In genomic region chr21:28943631-28944030, GRCh38 we compare ENCODE assay signal across 22 cellular contexts. TPM values are rescaled to one million over a fixed set of nuclear protein-coding genes. Genes with fewer than 3 reads are reported as not detected.
DNase-seq lines count a peak whose midpoint lies in the region; ATAC-seq, FAIRE-seq and TF ChIP-seq lines count a peak whose summit lies in the region.
"Had no signal": no experiment of that assay in that cellular context is flagged by ENCODE, and none has a peak within 500 bp of the region (broad histone marks: within the 10 kb centered on the region; RNA-seq: fewer than 3 reads in every experiment).

No MANE protein-coding gene starts in this region.

- no peak overlapping the region for H2AFZ ChIP-seq in astrocyte (ENCODE audit: low read depth, low read length)

- H3K27ac Mint-ChIP-seq in activated T-cell treated with anti-CD3 and anti-CD28 coated beads, Interleukin-2, amount 50 U/mL, for 24 hours: peak overlapping the region; percentile 57
- no peak overlapping the region for H3K27ac Mint-ChIP-seq in astrocyte (ENCODE audit: unreplicated experiment)
- no peak overlapping the region for H3K27ac Mint-ChIP-seq in activated CD4-positive, alpha-beta T cell treated with anti-CD3 and anti-CD28 coated beads, Interleukin-2, amount 10 ng/mL, durations not matched to agents 7 days and 5 days
- H3K27ac Mint-ChIP-seq: stimulated activated naive B cell treated with anti-CD40 and anti-IgM and Interleukin-4, amounts not matched to agents 10 μg/mL and 1 μg/mL and 100 μg/mL, for 72 hours had no signal

- H3K4me3 ChIP-seq in astrocyte (ENCODE audit: insufficient read depth, low read depth, low read length): no peak overlapping the region
- H3K4me3 ChIP-seq: ascending aorta, heart right ventricle, Peyer's patch, psoas muscle, transverse colon had no signal

- H3K36me3 Mint-ChIP-seq in activated T-cell treated with anti-CD3 and anti-CD28 coated beads, Interleukin-2, amount 50 U/mL, for 24 hours (ENCODE audit: low read depth): peaks cover 86% of the 10 kb centered on the region
- H3K36me3 Mint-ChIP-seq in astrocyte (ENCODE audit: low read depth, unreplicated experiment): no peaks in the 10 kb centered on the region
- H3K36me3 Mint-ChIP-seq in activated CD4-positive, alpha-beta T cell treated with anti-CD3 and anti-CD28 coated beads, Interleukin-2, amount 10 ng/mL, durations not matched to agents 7 days and 5 days (ENCODE audit: low read depth): peaks cover 30% of the 10 kb centered on the region

- H3K27me3 ChIP-seq in astrocyte (ENCODE audit: insufficient read depth, low read length): no peaks in the 10 kb centered on the region
- H3K27me3 ChIP-seq: ascending aorta, heart right ventricle, Peyer's patch, transverse colon had no signal

- H3K4me1 ChIP-seq in astrocyte (ENCODE audit: insufficient read depth, low read length): no peaks in the 10 kb centered on the region
- H3K4me1 ChIP-seq: Peyer's patch, psoas muscle had no signal

- POLR2A ChIA-PET in activated CD4-positive, alpha-beta T cell treated with anti-CD3 and anti-CD28 coated beads, Interleukin-2, amount 10 ng/mL, durations not matched to agents 7 days and 5 days (lab: Charles Lee): no interaction called here

- no peaks in the 10 kb centered on the region for H4K20me1 ChIP-seq in astrocyte (ENCODE audit: insufficient read depth, low read length)

- H3K9me3 ChIP-seq in astrocyte (ENCODE audit: insufficient read depth, low read depth, low read length): no peaks in the 10 kb centered on the region
- H3K9me3 ChIP-seq: ascending aorta, heart right ventricle, Peyer's patch, psoas muscle, transverse colon had no signal

- H3K4me1 Mint-ChIP-seq in activated T-cell treated with anti-CD3 and anti-CD28 coated beads, Interleukin-2, amount 50 U/mL, for 24 hours (ENCODE audit: low read depth): peaks cover 1% of the 10 kb centered on the region
- H3K4me1 Mint-ChIP-seq in astrocyte (ENCODE audit: low read depth, unreplicated experiment): no peaks in the 10 kb centered on the region
- peaks cover 4% of the 10 kb centered on the region for H3K4me1 Mint-ChIP-seq in activated CD4-positive, alpha-beta T cell treated with anti-CD3 and anti-CD28 coated beads, Interleukin-2, amount 10 ng/mL, durations not matched to agents 7 days and 5 days
- H3K4me1 Mint-ChIP-seq: stimulated activated naive B cell treated with anti-CD40 and anti-IgM and Interleukin-4, amounts not matched to agents 10 μg/mL and 1 μg/mL and 100 μg/mL, for 72 hours had no signal

- TF ChIP-seq CTCF in astrocyte (IDR thresholded peaks at IDR 0.05; ENCODE audit: insufficient read depth, low read depth, low read length): no peak

- no peak overlapping the region for H3K9ac ChIP-seq in astrocyte (ENCODE audit: low read length)

- H3K27ac ChIP-seq in astrocyte (ENCODE audit: low read depth, low read length) (no peak overlapping the region), temporal lobe (ENCODE audit: low read depth, low read length) (peak overlapping the region; percentile 77)
- H3K27ac ChIP-seq: C4-2B, heart right ventricle, Peyer's patch, psoas muscle, transverse colon, VCaP had no signal

- no peaks in the 10 kb centered on the region for H3K79me2 ChIP-seq in astrocyte (ENCODE audit: insufficient read depth, low read length)

- FAIRE-seq in astrocyte (lab: Jason Lieb, UNC): peak; percentile 78

- H3K9me3 Mint-ChIP-seq in activated T-cell treated with anti-CD3 and anti-CD28 coated beads, Interleukin-2, amount 50 U/mL, for 24 hours: no peaks in the 10 kb centered on the region
- no peaks in the 10 kb centered on the region for H3K9me3 Mint-ChIP-seq in astrocyte (ENCODE audit: unreplicated experiment)
- H3K9me3 Mint-ChIP-seq in activated CD4-positive, alpha-beta T cell treated with anti-CD3 and anti-CD28 coated beads, Interleukin-2, amount 10 ng/mL, durations not matched to agents 7 days and 5 days: no peaks in the 10 kb centered on the region
- H3K9me3 Mint-ChIP-seq: naive thymus-derived CD8-positive, alpha-beta T cell; stimulated activated naive B cell treated with anti-CD40 and anti-IgM and Interleukin-4, amounts not matched to agents 10 μg/mL and 1 μg/mL and 100 μg/mL, for 72 hours had no signal

- H3K27me3 Mint-ChIP-seq in activated T-cell treated with anti-CD3 and anti-CD28 coated beads, Interleukin-2, amount 50 U/mL, for 24 hours: no peaks in the 10 kb centered on the region
- no peaks in the 10 kb centered on the region for H3K27me3 Mint-ChIP-seq in astrocyte (ENCODE audit: low read depth, unreplicated experiment)
- H3K27me3 Mint-ChIP-seq in activated CD4-positive, alpha-beta T cell treated with anti-CD3 and anti-CD28 coated beads, Interleukin-2, amount 10 ng/mL, durations not matched to agents 7 days and 5 days: no peaks in the 10 kb centered on the region
- H3K27me3 Mint-ChIP-seq: naive thymus-derived CD8-positive, alpha-beta T cell; stimulated activated naive B cell treated with anti-CD40 and anti-IgM and Interleukin-4, amounts not matched to agents 10 μg/mL and 1 μg/mL and 100 μg/mL, for 72 hours had no signal

- no peak for DNase-seq in activated T-cell treated with anti-CD3 and anti-CD28 coated beads, Interleukin-2, amount 50 U/mL, for 24 hours
- DNase-seq in activated T-cell treated with anti-CD3 and anti-CD28 coated beads for 4 hours: no peak
- peak; percentile 2 for DNase-seq in astrocyte (ENCODE audit: low read depth)
- DNase-seq in glomerular visceral epithelial cell (ENCODE audit: extremely low spot score): peak; percentile 7
- no peak for DNase-seq in activated naive CD4-positive, alpha-beta T cell treated with Interleukin-2 at 50 U/mL for 16 hours
- no peak for DNase-seq in activated CD4-positive, alpha-beta T cell treated with anti-CD3 and anti-CD28 coated beads, Interleukin-2, amount 10 ng/mL, durations not matched to agents 7 days and 5 days
- DNase-seq: activated effector memory CD4-positive, alpha-beta T cell treated with anti-CD3 and anti-CD28 coated beads, Interleukin-2, amount 50 U/mL, for 16 hours; cortex of kidney; erythroblast; H7; heart right ventricle; naive thymus-derived CD8-positive, alpha-beta T cell; NCI-H1417 treated with DMSO at 0.1 percent for 48 hours; Peyer's patch; psoas muscle; stimulated activated naive B cell treated with anti-CD40 and anti-IgM and Interleukin-4, amounts not matched to agents 10 μg/mL and 1 μg/mL and 100 μg/mL, for 72 hours; transverse colon had no signal

- H3K4me3 Mint-ChIP-seq in activated T-cell treated with anti-CD3 and anti-CD28 coated beads, Interleukin-2, amount 50 U/mL, for 24 hours: no peak overlapping the region
- H3K4me3 Mint-ChIP-seq in astrocyte (ENCODE audit: unreplicated experiment): no peak overlapping the region
- H3K4me3 Mint-ChIP-seq in activated CD4-positive, alpha-beta T cell treated with anti-CD3 and anti-CD28 coated beads, Interleukin-2, amount 10 ng/mL, durations not matched to agents 7 days and 5 days: no peak overlapping the region
- H3K4me3 Mint-ChIP-seq: naive thymus-derived CD8-positive, alpha-beta T cell; stimulated activated naive B cell treated with anti-CD40 and anti-IgM and Interleukin-4, amounts not matched to agents 10 μg/mL and 1 μg/mL and 100 μg/mL, for 72 hours had no signal

- H3K36me3 ChIP-seq in astrocyte (ENCODE audit: insufficient read depth, low read length): peaks cover 13% of the 10 kb centered on the region

- CTCF ChIA-PET in activated CD4-positive, alpha-beta T cell treated with anti-CD3 and anti-CD28 coated beads, Interleukin-2, amount 10 ng/mL, durations not matched to agents 7 days and 5 days (lab: Charles Lee): interaction anchor here (0.9 to 1.1 kb wide), 3 partner anchors 15 to 302 kb away, joined by 3 read pairs; no protein-coding TSS in a partner anchor

- no peak overlapping the region for H3K4me2 ChIP-seq in astrocyte (ENCODE audit: low read length)

- no peak for ATAC-seq in HG02588 (IDR thresholded peaks at IDR 0.05; ENCODE audit: unreplicated experiment)
- ATAC-seq: heart right ventricle; naive thymus-derived CD8-positive, alpha-beta T cell; psoas muscle; stimulated activated naive B cell treated with anti-CD40 and anti-IgM and Interleukin-4, amounts not matched to agents 10 μg/mL and 1 μg/mL and 100 μg/mL, for 72 hours had no signal

RNA-seq across cellular contexts. Expression of gene LTN1, which starts 49.0 kb away (rescaled TPM):
- total RNA-seq in astrocyte: 28.9 and 31.1 TPM in 2 replicates
- 40.8 TPM for total RNA-seq in temporal lobe
- total RNA-seq in activated CD4-positive, alpha-beta T cell treated with anti-CD3 and anti-CD28 coated beads, Interleukin-2, amount 10 ng/mL, durations not matched to agents 7 days and 5 days: 10 to 100 TPM; 25.7 to 27.4 TPM

Comparison
In these comparisons a context has a peak if more than half of its experiments do, and no peak if none do; other contexts are left out.
1. DNase-seq: peak in astrocyte (single experiment) and glomerular visceral epithelial cell (single experiment); none in activated T-cell treated with anti-CD3 and anti-CD28 coated beads, Interleukin-2, amount 50 U/mL, for 24 hours (single experiment), activated T-cell treated with anti-CD3 and anti-CD28 coated beads for 4 hours (single experiment), activated naive CD4-positive, alpha-beta T cell treated with Interleukin-2 at 50 U/mL for 16 hours (single experiment) and activated CD4-positive, alpha-beta T cell treated with anti-CD3 and anti-CD28 coated beads, Interleukin-2, amount 10 ng/mL, durations not matched to agents 7 days and 5 days (single experiment).